ENCODE assay signal across 8 cellular contexts in genomic region chr17:45148183-45149036, GRCh38. TPM values are rescaled to one million over a fixed set of nuclear protein-coding genes. Genes with fewer than 3 reads are reported as not detected.
DNase-seq lines count a peak whose midpoint lies in the region; ATAC-seq and TF ChIP-seq lines count a peak whose summit lies in the region.

TSS of gene HEXIM1 (plus strand) at chr17:45148475. CDS start at chr17:45149191, 716 bp downstream.

- DNase-seq in AG08396 (ENCODE audit: low spot score) (peak; percentile 97), NCI-H446 (lab: John Stamatoyannopoulos, UW) (peak; percentile 99 to 100), inferior parietal cortex (ENCODE audit: extremely low spot score) (peak; percentile 100), spleen (peak; percentile 99)
- peak; percentile 99 for DNase-seq in activated CD4-positive, CD25-positive, alpha-beta regulatory T cell treated with anti-CD3 and anti-CD28 coated beads, Interleukin-2, amount 50 U/mL, for 16 hours (ENCODE audit: low read depth, low spot score)
- peak; percentile 98 to 99 for DNase-seq in central memory CD8-positive, alpha-beta T cell (ENCODE audit: low spot score in 2 of 2)

- no peaks in the 10 kb centered on the region for H3K9me3 Mint-ChIP-seq in central memory CD8-positive, alpha-beta T cell

- peak within 1 kb of the TSS; percentile 95 to 100 (median 99) for H3K27ac ChIP-seq in spleen

- no peaks in the 10 kb centered on the region for H3K9me3 ChIP-seq in spleen

- intact Hi-C loops in spleen (cut with DNase I; ENCODE audit: low total_unique reads) = no loop called here

- H3K27me3 ChIP-seq in spleen (replicated peaks in 1 of 7) = no peaks in the 10 kb centered on the region

- peaks cover 0 to 9% (median 0%) of the 10 kb centered on the region in 6 donors for H3K36me3 ChIP-seq in spleen

- ATAC-seq in GM19025 (IDR thresholded peaks at IDR 0.05; ENCODE audit: low read depth, unreplicated experiment) (peak; percentile 72), HG03342 (IDR thresholded peaks at IDR 0.05; ENCODE audit: unreplicated experiment) (peak; percentile 70)
- ATAC-seq in central memory CD8-positive, alpha-beta T cell (replicated peaks; ENCODE audit: extremely low read depth, poor library complexity, severe bottlenecking) = peak; percentile 83

- peak within 1 kb of the TSS; percentile 65 to 88 (median 72) for H3K4me3 ChIP-seq in spleen

- peak within 1 kb of the TSS; percentile 95 for H3K4me3 Mint-ChIP-seq in central memory CD8-positive, alpha-beta T cell

- 0 to 1% (median 0%) methylated on average over 58 of the region's 58 CpGs for WGBS in spleen, 5 donors

- H3K27me3 Mint-ChIP-seq in central memory CD8-positive, alpha-beta T cell = no peaks in the 10 kb centered on the region

- peaks cover 39 to 90% (median 65%) of the 10 kb centered on the region in 6 donors for H3K4me1 ChIP-seq in spleen

- H3K27ac Mint-ChIP-seq in central memory CD8-positive, alpha-beta T cell (ENCODE audit: low read depth) = peak within 1 kb of the TSS; percentile 100

- peaks cover 37% of the 10 kb centered on the region for H3K36me3 Mint-ChIP-seq in central memory CD8-positive, alpha-beta T cell (ENCODE audit: insufficient read depth)

- peaks cover 50% of the 10 kb centered on the region for H3K4me1 Mint-ChIP-seq in central memory CD8-positive, alpha-beta T cell

- TF ChIP-seq POLR2A in spleen (IDR thresholded peaks at IDR 0.05) = peak in 2 of 3 donors; percentile 99

- peak in 3 of 11 experiments; percentile 4 to 20 (median 18) for TF ChIP-seq CTCF in spleen (IDR thresholded peaks at IDR 0.05 in 8 of 11, conservative IDR thresholded peaks at IDR 0.05 in 3 of 11)

RNA-seq across cellular contexts. Expression of gene HEXIM1, which starts in this region (rescaled TPM):
- total RNA-seq in spleen = 10 to 100 TPM; 23.4 to 43.1 (median 27.8) TPM
- polyA plus RNA-seq in spleen = 10 to 100 TPM; 12.9 to 26.7 (median 15.1) TPM

Comparison
In these comparisons a context has a peak if more than half of its experiments do, and no peak if none do; other contexts are left out.
1. Peak in every context shown above with its lines: DNase-seq, ATAC-seq, H3K4me3 ChIP-seq and H3K27ac ChIP-seq.